23 cellular contexts compared by ENCODE assay signal in the genomic region with DNA sequence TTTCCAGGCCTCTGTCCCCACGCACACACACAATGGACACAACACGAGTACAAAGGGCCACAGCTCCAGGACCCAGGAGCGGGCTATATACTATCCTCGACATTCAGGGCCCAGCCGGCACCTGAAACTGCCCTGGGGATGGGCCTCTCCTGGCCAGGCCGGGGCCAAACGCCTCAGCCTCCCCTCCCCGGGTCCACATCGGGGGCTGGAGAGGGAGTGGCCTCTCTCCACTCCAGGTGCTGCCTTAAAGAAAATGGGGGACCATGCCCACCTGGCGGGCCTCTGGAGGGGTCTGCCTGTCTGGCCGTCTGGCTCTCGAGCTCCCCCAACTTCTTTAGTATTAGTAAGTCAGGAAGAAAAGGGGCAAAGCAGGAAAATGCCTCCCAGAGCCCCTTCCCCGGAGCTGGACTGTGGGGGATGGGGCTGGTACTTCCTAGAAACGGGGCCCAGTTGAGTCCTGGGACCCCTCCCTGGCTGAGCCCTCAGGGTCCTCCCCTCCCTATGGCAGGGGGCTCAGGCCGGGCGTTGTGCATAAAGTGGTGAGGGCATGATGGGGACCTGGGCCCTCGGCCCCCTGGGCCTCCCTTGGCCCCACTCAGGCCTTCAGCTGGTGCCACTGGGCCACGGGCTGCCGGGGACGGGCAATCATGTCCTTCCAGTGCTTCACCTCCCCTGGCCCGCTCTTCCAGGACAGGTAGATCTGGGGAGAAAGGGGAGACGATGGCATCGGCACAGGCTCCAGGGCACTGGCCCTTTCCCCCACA. TPM values are rescaled to one million over a fixed set of nuclear protein-coding genes. Genes with fewer than 3 reads are reported as not detected.
"Had no signal": no experiment of that assay in that cellular context is flagged by ENCODE, and none has a peak within 500 bp of the region (broad histone marks: within the 10 kb centered on the region; RNA-seq: fewer than 3 reads in every experiment).

No MANE protein-coding gene starts in this region.

- H3K9ac ChIP-seq: KMS-11 had no signal

- H3K27ac Mint-ChIP-seq: IgD-negative memory B cell had no signal

- H3K9me3 Mint-ChIP-seq: IgD-negative memory B cell had no signal

- H3K36me3 Mint-ChIP-seq: IgD-negative memory B cell had no signal

- H3K4me3 ChIP-seq: K562, SJCRH30 had no signal

- H3K36me3 ChIP-seq: SJCRH30 had no signal

- H3K9me3 ChIP-seq: SJCRH30 had no signal

- H3K27me3 ChIP-seq: SJCRH30 had no signal

- H3K27ac ChIP-seq: HL-60, KMS-11, RWPE1, SJCRH30 had no signal

- DNase-seq: Kasumi-1, MM.1S, NCI-H1092 treated with DMSO at 0.1 percent for 48 hours, NCI-H1436, NCI-H187, NCI-H2029, NCI-H2081 treated with DMSO at 0.1 percent for 48 hours, NCI-H2171, NCI-H226, NCI-H446, NCI-H510A, NCI-H524 treated with DMSO at 0.1 percent for 48 hours, NCI-H69, NCI-H774, PC-3, SHP77 treated with DMSO at 0.1 percent for 48 hours, SJCRH30 had no signal

RNA-seq across cellular contexts. Expression of gene LRRC10B, which starts 9.7 kb away (rescaled TPM):
- total RNA-seq: OCI-LY7 had no signal
- polyA plus RNA-seq: IgD-negative memory B cell, K562 had no signal
